ENCODE assay signal across 24 cellular contexts in the genomic region with DNA sequence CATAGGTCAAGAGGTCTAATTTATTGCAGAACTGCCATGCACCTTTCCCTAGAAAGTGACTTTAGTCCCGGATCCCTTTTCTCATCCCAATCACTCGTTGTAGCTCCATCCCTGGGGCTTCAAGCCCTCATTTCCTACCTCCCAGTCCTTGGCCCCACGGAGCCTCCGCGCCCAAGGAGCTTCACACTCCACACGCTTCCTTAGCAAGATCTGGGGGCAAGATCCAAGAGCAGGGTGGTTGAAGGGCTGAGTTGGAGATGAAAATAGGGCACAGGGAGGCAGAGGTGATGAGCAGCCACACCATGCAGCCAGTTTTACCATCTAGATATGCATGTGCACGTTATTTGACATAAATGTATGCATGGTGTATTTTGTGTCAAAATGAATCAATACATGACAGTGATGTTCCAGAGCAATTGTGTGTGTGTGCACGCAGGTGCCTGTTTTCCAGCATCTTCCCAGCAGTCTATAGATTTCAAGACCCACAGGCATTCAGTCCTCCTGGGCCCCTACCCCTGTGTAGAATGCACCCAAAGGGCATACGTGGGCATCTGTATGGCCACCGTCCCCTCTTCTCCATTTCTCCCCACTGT. TPM values are rescaled to one million over a fixed set of nuclear protein-coding genes. Genes with fewer than 3 reads are reported as not detected.
"Had no signal": no experiment of that assay in that cellular context is flagged by ENCODE, and none has a peak within 500 bp of the region (broad histone marks: within the 10 kb centered on the region; RNA-seq: fewer than 3 reads in every experiment).

No MANE protein-coding gene starts in this region.

- H3K4me3 ChIP-seq: heart left ventricle, mucosa of descending colon, right atrium auricular region, sigmoid colon, skin epidermis, stomach had no signal

- H3K9me3 ChIP-seq: heart left ventricle, mucosa of descending colon, right atrium auricular region, sigmoid colon, stomach had no signal

- H3K36me3 ChIP-seq: heart left ventricle, right atrium auricular region, sigmoid colon, stomach had no signal

- ATAC-seq: effector memory CD8-positive, alpha-beta T cell; heart left ventricle; mucosa of descending colon; naive thymus-derived CD8-positive, alpha-beta T cell had no signal

- H3K4me1 ChIP-seq: heart left ventricle, right atrium auricular region, sigmoid colon, stomach had no signal

- DNase-seq: effector memory CD8-positive, alpha-beta T cell; erythroblast; foreskin melanocyte; hippocampal formation; kidney glomerular epithelial cell; mucosa of descending colon; naive thymus-derived CD8-positive, alpha-beta T cell; sigmoid colon; stimulated activated CD4-positive, alpha-beta T cell treated with anti-CD3 and anti-CD28 coated beads, Interleukin-12 subunit alpha, Interleukin-12 subunit beta, amount 100 ng/mL, for 4 hours; stimulated activated naive CD4-positive, alpha-beta T cell; stomach; substantia nigra; trophoblast cell had no signal

- H3K27ac ChIP-seq: heart left ventricle, right atrium auricular region, sigmoid colon, skin epidermis, stomach had no signal

- H3K27me3 ChIP-seq: right atrium auricular region, sigmoid colon had no signal

RNA-seq across cellular contexts. Expression of a gene that starts 6.0 kb away (rescaled TPM):
- total RNA-seq: endothelial cell of umbilical vein; glomerular endothelial cell; lung microvascular endothelial cell; naive thymus-derived CD8-positive, alpha-beta T cell; osteocyte; pulmonary artery endothelial cell; sigmoid colon had no signal
- polyA plus RNA-seq: endothelial cell of umbilical vein, heart left ventricle had no signal

RNA-seq across cellular contexts. Expression of a gene that starts 42.0 kb away (rescaled TPM):
- total RNA-seq: endothelial cell of umbilical vein, glomerular endothelial cell, heart left ventricle, lung microvascular endothelial cell, mucosa of descending colon, osteocyte, pulmonary artery endothelial cell, right atrium auricular region, sigmoid colon, stomach had no signal
- polyA plus RNA-seq: endothelial cell of umbilical vein; heart left ventricle; liver; naive thymus-derived CD8-positive, alpha-beta T cell; stomach had no signal

RNA-seq across cellular contexts. Expression of a gene that starts 47.7 kb away (rescaled TPM):
- total RNA-seq: endothelial cell of umbilical vein; glomerular endothelial cell; heart left ventricle; liver; lung microvascular endothelial cell; mucosa of descending colon; naive thymus-derived CD8-positive, alpha-beta T cell; neural crest cell; osteocyte; pulmonary artery endothelial cell; right atrium auricular region; sigmoid colon; stomach had no signal
- polyA plus RNA-seq: endothelial cell of umbilical vein; heart left ventricle; liver; naive thymus-derived CD8-positive, alpha-beta T cell; sigmoid colon; thymus had no signal
